ENCODE assay signal across 8 cellular contexts in genomic region chr7:90709501-90710465, GRCh38.
DNase-seq lines count a peak whose midpoint lies in the region; ATAC-seq and TF ChIP-seq lines count a peak whose summit lies in the region.

No MANE protein-coding gene starts in this region.

- H3K27ac Mint-ChIP-seq in CD4-positive, alpha-beta memory T cell, result no peak overlapping the region

- H3K27me3 ChIP-seq in CD4-positive, alpha-beta memory T cell (ENCODE audit: insufficient read depth, low read length), result no peaks in the 10 kb centered on the region
- H3K27me3 ChIP-seq in upper lobe of left lung, result no peaks in the 10 kb centered on the region

- intact Hi-C loops in CD4-positive, alpha-beta memory T cell (cut with micrococcal nuclease), result no loop called here

- no peaks in the 10 kb centered on the region for H3K9me3 ChIP-seq in CD4-positive, alpha-beta memory T cell (ENCODE audit: control insufficient read depth in 1 of 2, low read length in 2 of 2)
- no peaks in the 10 kb centered on the region for H3K9me3 ChIP-seq in upper lobe of left lung

- POLR2A ChIA-PET in CD4-positive, alpha-beta memory T cell (lab: Charles Lee; ENCODE audit: partially characterized antibody), result no interaction called here

- H3K4me3 ChIP-seq in CD4-positive, alpha-beta memory T cell (ENCODE audit: low read length in 2 of 2), result no peak overlapping the region
- H3K4me3 ChIP-seq in upper lobe of left lung, result no peak overlapping the region

- no peak for TF ChIP-seq EP300 in upper lobe of left lung (IDR thresholded peaks at IDR 0.05)

- TF ChIP-seq POLR2A in upper lobe of left lung (IDR thresholded peaks at IDR 0.05), result no peak

- no peaks in the 10 kb centered on the region for H3K36me3 ChIP-seq in CD4-positive, alpha-beta memory T cell (ENCODE audit: insufficient read depth, low read length)
- H3K36me3 ChIP-seq in upper lobe of left lung, result no peaks in the 10 kb centered on the region

- ATAC-seq in GM19035 (IDR thresholded peaks at IDR 0.05; ENCODE audit: unreplicated experiment), result peak; percentile 42
- peak; percentile 40 for ATAC-seq in HG03025 (IDR thresholded peaks at IDR 0.05; ENCODE audit: low FRiP score, unreplicated experiment)
- ATAC-seq in upper lobe of left lung (ENCODE audit: low FRiP score in 2 of 2), result no peak

- DNase-seq in medulla oblongata (ENCODE audit: extremely low spot score) (peak; percentile 52), DMS79 (lab: John Stamatoyannopoulos, UW) (no peak), upper lobe of left lung (no peak)
- no peak for DNase-seq in CD4-positive, alpha-beta memory T cell
- DNase-seq in effector CD4-positive, alpha-beta T cell, result no peak

- TF ChIP-seq CTCF in VCaP (conservative IDR thresholded peaks at IDR 0.05) (no peak), upper lobe of left lung (IDR thresholded peaks at IDR 0.05) (no peak)

- CTCF ChIA-PET in CD4-positive, alpha-beta memory T cell (lab: Charles Lee; ENCODE audit: partially characterized antibody), result interaction anchor here (1.0 kb wide), 1 partner anchor 37 kb away, joined by 3 read pairs; no protein-coding TSS in a partner anchor

- H3K36me3 Mint-ChIP-seq in CD4-positive, alpha-beta memory T cell, result no peaks in the 10 kb centered on the region

- H3K4me3 Mint-ChIP-seq in CD4-positive, alpha-beta memory T cell, result no peak overlapping the region

- H3K4me1 ChIP-seq in CD4-positive, alpha-beta memory T cell (ENCODE audit: insufficient read depth, low read length), result no peaks in the 10 kb centered on the region
- peaks cover 9 to 40% (median 20%) of the 10 kb centered on the region in 4 donors for H3K4me1 ChIP-seq in upper lobe of left lung

- WGBS in upper lobe of left lung, 2 donors, result 46 to 54% methylated on average over 11 of the region's 11 CpGs

- H3K27me3 Mint-ChIP-seq in CD4-positive, alpha-beta memory T cell, result peaks cover 0 to 1% of the 10 kb centered on the region in 2 donors

- H3K9me3 Mint-ChIP-seq in CD4-positive, alpha-beta memory T cell, result peaks cover 0 to 4% (median 0%) of the 10 kb centered on the region in 8 donors

- H3K4me1 Mint-ChIP-seq in CD4-positive, alpha-beta memory T cell, result no peaks in the 10 kb centered on the region

- peak overlapping the region; percentile 68 for H3K27ac ChIP-seq in VCaP
- H3K27ac ChIP-seq in CD4-positive, alpha-beta memory T cell (ENCODE audit: low read depth, low read length), result no peak overlapping the region
- H3K27ac ChIP-seq in upper lobe of left lung, result peak overlapping the region in 1 of 4 donors; percentile 37

Comparison
In these comparisons a context has a peak if more than half of its experiments do, and no peak if none do; other contexts are left out.
1. ATAC-seq: peak in GM19035 (single experiment) and HG03025 (single experiment); none in upper lobe of left lung (0 of 2).